Comparison of ENCODE assay signal across 29 cellular contexts in the genomic region with DNA sequence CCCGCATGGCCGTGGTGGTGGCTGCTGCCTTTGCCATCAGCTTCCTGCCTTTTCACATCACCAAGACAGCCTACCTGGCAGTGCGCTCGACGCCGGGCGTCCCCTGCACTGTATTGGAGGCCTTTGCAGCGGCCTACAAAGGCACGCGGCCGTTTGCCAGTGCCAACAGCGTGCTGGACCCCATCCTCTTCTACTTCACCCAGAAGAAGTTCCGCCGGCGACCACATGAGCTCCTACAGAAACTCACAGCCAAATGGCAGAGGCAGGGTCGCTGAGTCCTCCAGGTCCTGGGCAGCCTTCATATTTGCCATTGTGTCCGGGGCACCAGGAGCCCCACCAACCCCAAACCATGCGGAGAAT. TPM values are rescaled to one million over a fixed set of nuclear protein-coding genes. Genes with fewer than 3 reads are reported as not detected.
"Had no signal": no experiment of that assay in that cellular context is flagged by ENCODE, and none has a peak within 500 bp of the region (broad histone marks: within the 10 kb centered on the region; RNA-seq: fewer than 3 reads in every experiment).

No MANE protein-coding gene starts in this region.

- H3K4me3 ChIP-seq: esophagus squamous epithelium, gastroesophageal sphincter had no signal

- H3K4me3 Mint-ChIP-seq: activated CD4-positive, alpha-beta memory T cell treated with anti-CD3 and anti-CD28 coated beads, Interleukin-2, amount 10 ng/mL, durations not matched to agents 7 days and 5 days; activated CD4-positive, alpha-beta T cell treated with anti-CD3 and anti-CD28 coated beads, Interleukin-2, amount 10 ng/mL, durations not matched to agents 7 days and 5 days; activated naive CD8-positive, alpha-beta T cell; activated T-cell treated with anti-CD3 and anti-CD28 coated beads, Interleukin-2, amount 50 U/mL, for 24 hours; activated T-cell treated with anti-CD3 and anti-CD28 coated beads, Interleukin-2, amount 50 U/mL, for 72 hours; activated T-helper 17 cell treated with anti-CD3 and anti-CD28 coated beads, Interleukin-2, amount 50 U/mL, for 72 hours had no signal

- H3K27ac Mint-ChIP-seq: activated CD4-positive, alpha-beta memory T cell treated with anti-CD3 and anti-CD28 coated beads, Interleukin-2, amount 10 ng/mL, durations not matched to agents 7 days and 5 days; activated CD4-positive, alpha-beta T cell treated with anti-CD3 and anti-CD28 coated beads, Interleukin-2, amount 10 ng/mL, durations not matched to agents 7 days and 5 days; activated naive CD8-positive, alpha-beta T cell; activated T-cell treated with anti-CD3 and anti-CD28 coated beads, Interleukin-2, amount 50 U/mL, for 24 hours; activated T-cell treated with anti-CD3 and anti-CD28 coated beads, Interleukin-2, amount 50 U/mL, for 72 hours; activated T-helper 17 cell treated with anti-CD3 and anti-CD28 coated beads, Interleukin-2, amount 50 U/mL, for 72 hours had no signal

- H3K27me3 ChIP-seq: brain microvascular endothelial cell, esophagus squamous epithelium, gastroesophageal sphincter had no signal

- H3K27ac ChIP-seq: brain microvascular endothelial cell, epithelial cell of prostate, esophagus squamous epithelium, gastroesophageal sphincter had no signal

- H3K36me3 ChIP-seq: brain microvascular endothelial cell, esophagus squamous epithelium, gastroesophageal sphincter had no signal

- ATAC-seq: activated T-cell treated with anti-CD3 and anti-CD28 coated beads, Interleukin-2, amount 50 U/mL, for 72 hours; activated T-helper 17 cell treated with anti-CD3 and anti-CD28 coated beads, Interleukin-2, amount 50 U/mL, for 72 hours; gastroesophageal sphincter had no signal

- H3K4me1 Mint-ChIP-seq: activated CD4-positive, alpha-beta memory T cell treated with anti-CD3 and anti-CD28 coated beads, Interleukin-2, amount 10 ng/mL, durations not matched to agents 7 days and 5 days; activated CD4-positive, alpha-beta T cell treated with anti-CD3 and anti-CD28 coated beads, Interleukin-2, amount 10 ng/mL, durations not matched to agents 7 days and 5 days; activated T-helper 17 cell treated with anti-CD3 and anti-CD28 coated beads, Interleukin-2, amount 50 U/mL, for 72 hours had no signal

- H3K9me3 ChIP-seq: esophagus squamous epithelium, gastroesophageal sphincter had no signal

- H3K9me3 Mint-ChIP-seq: activated CD4-positive, alpha-beta memory T cell treated with anti-CD3 and anti-CD28 coated beads, Interleukin-2, amount 10 ng/mL, durations not matched to agents 7 days and 5 days; activated CD4-positive, alpha-beta T cell treated with anti-CD3 and anti-CD28 coated beads, Interleukin-2, amount 10 ng/mL, durations not matched to agents 7 days and 5 days; activated T-cell treated with anti-CD3 and anti-CD28 coated beads, Interleukin-2, amount 50 U/mL, for 24 hours; activated T-cell treated with anti-CD3 and anti-CD28 coated beads, Interleukin-2, amount 50 U/mL, for 72 hours; activated T-helper 17 cell treated with anti-CD3 and anti-CD28 coated beads, Interleukin-2, amount 50 U/mL, for 72 hours had no signal

- H3K36me3 Mint-ChIP-seq: activated naive CD8-positive, alpha-beta T cell had no signal

- DNase-seq: activated CD4-positive, alpha-beta memory T cell treated with anti-CD3 and anti-CD28 coated beads, Interleukin-2, amount 10 ng/mL, durations not matched to agents 7 days and 5 days; activated CD4-positive, alpha-beta T cell treated with anti-CD3 and anti-CD28 coated beads for 1 hour; activated CD4-positive, alpha-beta T cell treated with anti-CD3 and anti-CD28 coated beads for 4 hours; activated CD4-positive, alpha-beta T cell treated with anti-CD3 and anti-CD28 coated beads, Interleukin-2, amount 10 ng/mL, durations not matched to agents 7 days and 5 days; activated CD4-positive, alpha-beta T cell treated with anti-CD3 and anti-CD28 coated beads, Interleukin-2, amount 50 U/mL, for 4 hours; activated CD8-positive, alpha-beta memory T cell treated with anti-CD3 and anti-CD28 coated beads, Interleukin-2, amount 50 U/mL, for 48 hours; activated effector memory CD4-positive, alpha-beta T cell treated with Interleukin-2 at 50 U/mL for 16 hours; activated gamma-delta T cell treated with Interleukin-2 at 50 U/mL for 16 hours; activated naive CD4-positive, alpha-beta T cell treated with anti-CD3 and anti-CD28 coated beads, Interleukin-2, amount 50 U/mL, for 16 hours; activated naive CD4-positive, alpha-beta T cell treated with Interleukin-2 at 50 U/mL for 16 hours; activated T-cell treated with anti-CD3 and anti-CD28 coated beads for 4 hours; activated T-cell treated with anti-CD3 and anti-CD28 coated beads, Interleukin-2, amount 50 U/mL, for 24 hours; activated T-cell treated with anti-CD3 and anti-CD28 coated beads, Interleukin-2, amount 50 U/mL, for 72 hours; amniotic stem cell; anterior cingulate cortex; brain microvascular endothelial cell; cortex of kidney; effector CD8-positive, alpha-beta T cell; esophagus squamous epithelium; foreskin melanocyte; T-helper 2 cell had no signal

RNA-seq across cellular contexts. Expression of a gene that starts 10.9 kb away (rescaled TPM):
- total RNA-seq: activated CD4-positive, alpha-beta T cell treated with anti-CD3 and anti-CD28 coated beads, Interleukin-2, amount 10 ng/mL, durations not matched to agents 7 days and 5 days; T-helper 1 cell treated with Interleukin-12 subunit alpha and Interleukin-12 subunit beta and Interleukin-4 antibody, amounts not matched to agents 30 ng/mL and 1 ng/mL, for 36 hours had no signal

RNA-seq across cellular contexts. Expression of a gene that starts 25.1 kb away (rescaled TPM):
- total RNA-seq: activated CD4-positive, alpha-beta memory T cell treated with anti-CD3 and anti-CD28 coated beads, Interleukin-2, amount 10 ng/mL, durations not matched to agents 7 days and 5 days; activated CD4-positive, alpha-beta T cell treated with anti-CD3 and anti-CD28 coated beads, Interleukin-2, amount 10 ng/mL, durations not matched to agents 7 days and 5 days; activated T-cell treated with anti-CD3 and anti-CD28 coated beads, Interleukin-2, amount 50 U/mL, for 72 hours; activated T-helper 17 cell treated with anti-CD3 and anti-CD28 coated beads, Interleukin-2, amount 50 U/mL, for 72 hours; bronchial epithelial cell; endothelial cell of umbilical vein; fibroblast of villous mesenchyme; T-helper 1 cell treated with Interleukin-12 subunit alpha and Interleukin-12 subunit beta and Interleukin-4 antibody, amounts not matched to agents 30 ng/mL and 1 ng/mL, for 36 hours had no signal
